21 cellular contexts compared by ENCODE assay signal in genomic region chr9:108599571-108599970, GRCh38.
DNase-seq lines count a peak whose midpoint lies in the region; ATAC-seq and TF ChIP-seq lines count a peak whose summit lies in the region.
"Had no signal": no experiment of that assay in that cellular context is flagged by ENCODE, and none has a peak within 500 bp of the region (broad histone marks: within the 10 kb centered on the region; RNA-seq: fewer than 3 reads in every experiment).

No MANE protein-coding gene starts in this region.

- no peak for TF ChIP-seq CTCF in endodermal cell (conservative IDR thresholded peaks at IDR 0.05)
- TF ChIP-seq CTCF in Peyer's patch (IDR thresholded peaks at IDR 0.05) = no peak

- no peaks in the 10 kb centered on the region for H3K36me3 ChIP-seq in endodermal cell (ENCODE audit: control insufficient read depth, insufficient read depth, low read length)
- no peaks in the 10 kb centered on the region for H3K36me3 ChIP-seq in Peyer's patch
- H3K36me3 ChIP-seq: BE2C had no signal

- H3K9ac ChIP-seq in endodermal cell (ENCODE audit: extremely low read depth, low read length, poor library complexity, severe bottlenecking) = no peak overlapping the region

- peaks cover 28% of the 10 kb centered on the region for H3K27me3 Mint-ChIP-seq in endodermal cell (ENCODE audit: insufficient read depth)
- H3K27me3 Mint-ChIP-seq: CD8-positive, alpha-beta memory T cell had no signal

- no peak overlapping the region for H3K4me3 ChIP-seq in endodermal cell (ENCODE audit: low read length)
- H3K4me3 ChIP-seq in Peyer's patch = no peak overlapping the region
- H3K4me3 ChIP-seq: A549, K562 had no signal

- peaks cover 26% of the 10 kb centered on the region for H3K4me1 Mint-ChIP-seq in endodermal cell
- H3K4me1 Mint-ChIP-seq: CD4-positive, CD25-positive, alpha-beta regulatory T cell; CD8-positive, alpha-beta memory T cell had no signal

- H3K36me3 Mint-ChIP-seq in endodermal cell (ENCODE audit: low read depth) = no peaks in the 10 kb centered on the region
- H3K36me3 Mint-ChIP-seq: CD4-positive, CD25-positive, alpha-beta regulatory T cell; CD8-positive, alpha-beta memory T cell had no signal

- WGBS in endodermal cell (ENCODE audit: insufficient coverage in 1 of 2, insufficient read length in 1 of 2), 2 experiments = 71% methylated on average over 1 of the region's 1 CpG; no CpG with 5 or more reads in 1 of the 2 experiments

- H3K27ac ChIP-seq in endodermal cell (ENCODE audit: low read depth, low read length) (no peak overlapping the region), Peyer's patch (no peak overlapping the region)
- H3K27ac ChIP-seq: 22Rv1, A549, HL-60 had no signal

- DNase-seq in AG08395 (ENCODE audit: low spot score) (peak; percentile 30), EL (peak; percentile 18), astrocyte of the hippocampus (ENCODE audit: low read depth, low spot score) (peak; percentile 29), fibroblast of peridontal ligament (ENCODE audit: extremely low read depth) (peak; percentile 52), endodermal cell (no peak), DMS114 treated with DMSO at 0.1 percent for 48 hours (lab: John Stamatoyannopoulos, UW; ENCODE audit: unreplicated experiment) (no peak), Peyer's patch (no peak)
- DNase-seq: BE2C; C1 segment of cervical spinal cord; CD4-positive, CD25-positive, alpha-beta regulatory T cell; CD8-positive, alpha-beta memory T cell; COR-L47; DMS153; DMS79 treated with DMSO at 0.1 percent for 48 hours; H9; IMR-90 had no signal

- peaks cover 4% of the 10 kb centered on the region for H3K4me1 ChIP-seq in endodermal cell (ENCODE audit: control insufficient read depth, insufficient read depth, low read length)
- H3K4me1 ChIP-seq in Peyer's patch = no peaks in the 10 kb centered on the region
- H3K4me1 ChIP-seq: A549, BE2C had no signal

- H3K27ac Mint-ChIP-seq in endodermal cell = no peak overlapping the region
- H3K27ac Mint-ChIP-seq: CD4-positive, CD25-positive, alpha-beta regulatory T cell; CD8-positive, alpha-beta memory T cell; H9 had no signal

- H3K27me3 ChIP-seq in endodermal cell (ENCODE audit: control insufficient read depth, insufficient read depth, low read length, poor library complexity, severe bottlenecking) (peaks cover 40% of the 10 kb centered on the region), Peyer's patch (no peaks in the 10 kb centered on the region)
- H3K27me3 ChIP-seq: BE2C had no signal

- H3K4me3 Mint-ChIP-seq in endodermal cell = no peak overlapping the region
- H3K4me3 Mint-ChIP-seq: CD4-positive, CD25-positive, alpha-beta regulatory T cell; CD8-positive, alpha-beta memory T cell; H9 had no signal

- no peaks in the 10 kb centered on the region for H3K9me3 Mint-ChIP-seq in endodermal cell
- H3K9me3 Mint-ChIP-seq: H9 had no signal

- no peak for ATAC-seq in HG03045 (IDR thresholded peaks at IDR 0.05; ENCODE audit: unreplicated experiment)
- ATAC-seq: A549, K562 had no signal

- TF ChIP-seq POLR2A in Peyer's patch (IDR thresholded peaks at IDR 0.05) = no peak

- H3K9me3 ChIP-seq in endodermal cell (ENCODE audit: control insufficient read depth, low read length) (no peaks in the 10 kb centered on the region), Peyer's patch (no peaks in the 10 kb centered on the region)
- H3K9me3 ChIP-seq: A549, BE2C had no signal

Comparison
In these comparisons a context has a peak if more than half of its experiments do, and no peak if none do; other contexts are left out.
1. DNase-seq: peak in AG08395 (single experiment), EL (single experiment), astrocyte of the hippocampus (single experiment) and fibroblast of peridontal ligament (single experiment); none in endodermal cell (single experiment), DMS114 treated with DMSO at 0.1 percent for 48 hours (single experiment) and Peyer's patch (0 of 3).